31 cellular contexts compared by ENCODE assay signal in the genomic region with DNA sequence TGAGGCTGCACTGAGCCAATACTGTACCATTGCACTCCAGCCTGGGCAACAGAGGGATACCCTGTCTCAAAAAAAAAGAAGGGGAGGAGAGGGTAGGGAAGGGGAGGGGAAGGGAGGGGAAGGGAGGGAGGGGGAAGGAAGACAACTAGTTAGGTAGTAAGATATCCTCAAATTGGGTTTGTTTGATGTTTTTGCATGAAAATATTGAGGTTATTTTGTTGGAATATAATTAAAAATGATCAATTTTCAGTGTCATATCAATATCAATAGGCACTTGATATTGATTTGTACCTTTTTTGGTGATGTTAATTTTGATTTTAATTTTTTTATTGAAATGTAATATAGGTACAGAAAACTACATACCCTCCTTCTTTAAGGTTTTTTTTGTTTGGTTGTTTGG. TPM values are rescaled to one million over a fixed set of nuclear protein-coding genes. Genes with fewer than 3 reads are reported as not detected.
"Had no signal": no experiment of that assay in that cellular context is flagged by ENCODE, and none has a peak within 500 bp of the region (broad histone marks: within the 10 kb centered on the region; RNA-seq: fewer than 3 reads in every experiment).

No MANE protein-coding gene starts in this region.

- ATAC-seq: stimulated activated effector memory CD8-positive, alpha-beta T cell treated with anti-CD3 and anti-CD28 coated beads, Interleukin-12 subunit alpha, Interleukin-12 subunit beta, amount 100 ng/mL, for 72 hours; stimulated activated memory B cell treated with anti-CD40 and anti-IgM and Interleukin-4, amounts not matched to agents 10 μg/mL and 1 μg/mL and 100 μg/mL, for 72 hours; stimulated activated naive B cell treated with anti-CD40 and anti-IgM and Interleukin-4, amounts not matched to agents 10 μg/mL and 1 μg/mL and 100 μg/mL, for 72 hours; stimulated activated naive CD8-positive, alpha-beta T cell treated with anti-CD3 and anti-CD28 coated beads, Interleukin-15, amount 100 ng/mL, for 72 hours; stimulated activated naive CD8-positive, alpha-beta T cell treated with anti-CD3 and anti-CD28 coated beads, Interleukin-15, Interleukin-2, amounts not matched to agents 100 U/mL and 50 U/mL, for 24 hours; upper lobe of right lung had no signal

- H3K9me3 ChIP-seq: stomach, suprapubic skin, testis, thoracic aorta, thyroid gland, tibial artery, tibial nerve, transverse colon, upper lobe of left lung, upper lobe of right lung, uterus, vagina had no signal

- H3K4me1 ChIP-seq: upper lobe of right lung, uterus, vagina had no signal

- H3K4me3 ChIP-seq: stomach, suprapubic skin, testis, thoracic aorta, thyroid gland, tibial artery, tibial nerve, transverse colon, upper lobe of left lung, upper lobe of right lung, uterus, vagina had no signal

- H3K27ac ChIP-seq: stomach, suprapubic skin, testis, thoracic aorta, thyroid gland, tibial artery, tibial nerve, transverse colon, upper lobe of left lung, upper lobe of right lung, uterus, vagina had no signal

- H3K36me3 ChIP-seq: stomach, suprapubic skin, thoracic aorta, thyroid gland, tibial artery, tibial nerve, transverse colon, upper lobe of left lung, upper lobe of right lung, uterus, vagina had no signal

- FAIRE-seq: urothelium cell line had no signal

- DNase-seq: stimulated activated CD4-positive, alpha-beta T cell treated with anti-CD3 and anti-CD28 coated beads, Interleukin-2, amount 100 ng/mL, for 48 hours; stimulated activated CD4-positive, alpha-beta T cell treated with anti-CD3 and anti-CD28 coated beads, Interleukin-4, amount 100 ng/mL, for 1 hour; stimulated activated CD4-positive, alpha-beta T cell treated with anti-CD3 and anti-CD28 coated beads, Interleukin-4, amount 100 ng/mL, for 24 hours; stimulated activated CD4-positive, alpha-beta T cell treated with anti-CD3 and anti-CD28 coated beads, Interleukin-4, amount 100 ng/mL, for 4 hours; stimulated activated CD8-positive, alpha-beta memory T cell treated with anti-CD3 and anti-CD28 coated beads, Interleukin-4, amount 100 ng/mL, for 48 hours; stimulated activated naive B cell treated with anti-CD40 and anti-IgM and Interleukin-4, amounts not matched to agents 10 μg/mL and 1 μg/mL and 100 μg/mL, for 72 hours; stimulated activated naive CD4-positive, alpha-beta T cell; stimulated activated naive CD4-positive, alpha-beta T cell treated with Interleukin-2 at 50 U/mL for 16 hours; stimulated activated naive CD8-positive, alpha-beta T cell treated with anti-CD3 and anti-CD28 coated beads, Interleukin-15, amount 100 ng/mL, for 72 hours; stimulated activated naive CD8-positive, alpha-beta T cell treated with anti-CD3 and anti-CD28 coated beads, Interleukin-15, Interleukin-2, amounts not matched to agents 100 U/mL and 50 U/mL, for 24 hours; stomach; substantia nigra; testis; thyroid gland; tibial artery; transverse colon; trophoblast cell; upper lobe of left lung; upper lobe of right lung; uterus had no signal

- H3K27me3 ChIP-seq: stomach, suprapubic skin, testis, thyroid gland, tibial artery, tibial nerve, transverse colon, upper lobe of left lung, upper lobe of right lung, uterus, vagina had no signal

RNA-seq across cellular contexts. Expression of a gene that starts 19.5 kb away (rescaled TPM):
- total RNA-seq: subcutaneous adipose tissue, suprapubic skin, temporal lobe, thoracic aorta, tibial nerve, upper lobe of left lung, upper lobe of right lung, ureter, urinary bladder, uterus, vagina had no signal
- polyA plus RNA-seq: urinary bladder had no signal

RNA-seq across cellular contexts. Expression of a gene that starts 55.0 kb away (rescaled TPM):
- total RNA-seq: subcutaneous adipose tissue, temporal lobe, thoracic aorta, upper lobe of right lung, ureter, urinary bladder had no signal
- polyA plus RNA-seq: urinary bladder had no signal
